29 cellular contexts compared by ENCODE assay signal in genomic region chr11:28704801-28705200, GRCh38.
"Had no signal": no experiment of that assay in that cellular context is flagged by ENCODE, and none has a peak within 500 bp of the region (broad histone marks: within the 10 kb centered on the region; RNA-seq: fewer than 3 reads in every experiment).

No MANE protein-coding gene starts in this region.

- H3K27me3 ChIP-seq: esophagus squamous epithelium, foreskin keratinocyte, gastroesophageal sphincter, heart right ventricle, left lung, neural progenitor cell, right atrium auricular region, stomach, thyroid gland, vagina had no signal

- H3K9ac ChIP-seq: neural progenitor cell, parathyroid adenoma had no signal

- H3K9me3 Mint-ChIP-seq: neural progenitor cell had no signal

- H2AFZ ChIP-seq: neural progenitor cell, parathyroid adenoma had no signal

- H3K27ac ChIP-seq: esophagus squamous epithelium, foreskin keratinocyte, gastroesophageal sphincter, heart right ventricle, left lung, neural progenitor cell, parathyroid adenoma, right atrium auricular region, stomach, thyroid gland, vagina had no signal

- H3K4me1 Mint-ChIP-seq: naive thymus-derived CD4-positive, alpha-beta T cell; neural progenitor cell had no signal

- H3K36me3 Mint-ChIP-seq: naive thymus-derived CD4-positive, alpha-beta T cell; neural progenitor cell had no signal

- DNase-seq: effector memory CD4-positive, alpha-beta T cell; erythroblast; esophagus squamous epithelium; foreskin keratinocyte; heart right ventricle; hippocampal formation; left cardiac atrium; left lung; mesendoderm; midbrain; naive thymus-derived CD4-positive, alpha-beta T cell; stimulated activated CD4-positive, alpha-beta T cell treated with anti-CD3 and anti-CD28 coated beads, Interleukin-12 subunit alpha, Interleukin-12 subunit beta, amount 100 ng/mL, for 4 hours; stimulated activated CD4-positive, alpha-beta T cell treated with anti-CD3 and anti-CD28 coated beads, Interleukin-1b, Interleukin-23, amount 100 ng/mL, for 48 hours; stimulated activated CD4-positive, alpha-beta T cell treated with anti-CD3 and anti-CD28 coated beads, Interleukin-4, amount 100 ng/mL, for 1 hour; stimulated activated CD8-positive, alpha-beta memory T cell treated with anti-CD3 and anti-CD28 coated beads, Interleukin-4, amount 100 ng/mL, for 48 hours; stimulated activated naive CD4-positive, alpha-beta T cell treated with Interleukin-2 at 50 U/mL for 16 hours; stomach; thyroid gland; trophoblast cell had no signal

- FAIRE-seq: islet of Langerhans had no signal

- H3K79me2 ChIP-seq: parathyroid adenoma had no signal

- H3K4me1 ChIP-seq: esophagus squamous epithelium, gastroesophageal sphincter, heart right ventricle, left lung, neural progenitor cell, parathyroid adenoma, right atrium auricular region, thyroid gland, vagina had no signal

- H3K4me3 ChIP-seq: esophagus squamous epithelium, gastroesophageal sphincter, heart right ventricle, left lung, neural progenitor cell, right atrium auricular region, smooth muscle cell, stomach, thyroid gland, vagina had no signal

- H3K4me3 Mint-ChIP-seq: naive thymus-derived CD4-positive, alpha-beta T cell; nephron; neural progenitor cell had no signal

- H3K36me3 ChIP-seq: esophagus squamous epithelium, gastroesophageal sphincter, heart right ventricle, left lung, neural progenitor cell, right atrium auricular region, stomach, thyroid gland, vagina had no signal

- H3K27ac Mint-ChIP-seq: naive thymus-derived CD4-positive, alpha-beta T cell; nephron; neural progenitor cell; progenitor cell of endocrine pancreas had no signal

- H3K27me3 Mint-ChIP-seq: naive thymus-derived CD4-positive, alpha-beta T cell; progenitor cell of endocrine pancreas had no signal

- H3K4me2 ChIP-seq: neural progenitor cell, smooth muscle cell had no signal

- ATAC-seq: foreskin keratinocyte; gastroesophageal sphincter; heart right ventricle; left cardiac atrium; left lung; naive thymus-derived CD4-positive, alpha-beta T cell; sciatic nerve had no signal

- H3K9me3 ChIP-seq: esophagus squamous epithelium, gastroesophageal sphincter, heart right ventricle, left lung, right atrium auricular region, stomach, thyroid gland, vagina had no signal
